ENCODE assay signal across 29 cellular contexts in the genomic region with DNA sequence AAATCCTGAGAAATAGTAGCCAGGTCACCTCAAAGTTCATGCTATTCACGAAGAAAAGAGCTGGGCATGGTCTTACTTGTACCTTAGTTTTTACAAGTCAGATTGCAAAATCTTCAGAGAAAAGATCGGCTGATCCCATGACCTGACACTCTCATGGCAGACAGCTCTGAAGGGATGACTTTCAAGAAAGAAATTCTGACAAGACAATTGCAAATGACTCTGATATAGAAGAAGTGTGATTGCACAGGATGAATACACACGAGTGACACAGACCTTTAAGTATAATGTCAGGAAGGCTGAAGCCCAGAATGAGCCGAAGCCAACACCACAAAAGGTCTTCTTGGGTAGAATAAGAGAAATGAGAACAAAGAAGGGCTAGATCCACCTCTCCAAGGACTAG. TPM values are rescaled to one million over a fixed set of nuclear protein-coding genes. Genes with fewer than 3 reads are reported as not detected.
DNase-seq lines count a peak whose midpoint lies in the region; FAIRE-seq and TF ChIP-seq lines count a peak whose summit lies in the region.
"Had no signal": no experiment of that assay in that cellular context is flagged by ENCODE, and none has a peak within 500 bp of the region (broad histone marks: within the 10 kb centered on the region; RNA-seq: fewer than 3 reads in every experiment).

No MANE protein-coding gene starts in this region.

- no peak overlapping the region for H4K91ac ChIP-seq in neuronal stem cell (ENCODE audit: low read depth, low read length, poor library complexity)

- H2BK5ac ChIP-seq in neuronal stem cell (ENCODE audit: low read length), result no peak overlapping the region

- intact Hi-C loops in testis (cut with DNase I; ENCODE audit: low total_unique reads), result no loop called here

- no peak overlapping the region for H2BK120ac ChIP-seq in neuronal stem cell (ENCODE audit: low read depth, low read length)

- FAIRE-seq in bronchial epithelial cell (lab: Jason Lieb, UNC), result peak; percentile 55
- FAIRE-seq: A204.1, G401.6, GM12891 had no signal

- no CpG with 5 or more reads among the region's 4 CpGs for WGBS in neuronal stem cell (ENCODE audit: extremely low coverage in 2 of 2, insufficient read length in 2 of 2, insufficient replicate concordance in 1 of 2), 2 donors
- WGBS in testis, 2 donors, result 71 to 78% methylated on average over 4 of the region's 4 CpGs

- H3K14ac ChIP-seq in neuronal stem cell (ENCODE audit: low read length), result no peak overlapping the region

- H3K79me1 ChIP-seq in neuronal stem cell (ENCODE audit: low read depth, low read length), result no peaks in the 10 kb centered on the region

- no peak overlapping the region for H2BK15ac ChIP-seq in neuronal stem cell (ENCODE audit: low read length)

- TF ChIP-seq CTCF in bronchial epithelial cell (IDR thresholded peaks at IDR 0.05; ENCODE audit: insufficient read depth, low read length, severe bottlenecking) (no peak), testis (IDR thresholded peaks at IDR 0.05) (no peak)

- peak overlapping the region; percentile 38 for H3K27ac ChIP-seq in neuronal stem cell (replicated peaks; ENCODE audit: low read length)
- no peak overlapping the region for H3K27ac ChIP-seq in testis
- H3K27ac ChIP-seq: BLaER1 had no signal

- no peak for TF ChIP-seq POLR2A in testis (IDR thresholded peaks at IDR 0.05)

- H2AK5ac ChIP-seq in neuronal stem cell (ENCODE audit: low read depth, low read length), result no peak overlapping the region

- H3K9ac ChIP-seq in neuronal stem cell (ENCODE audit: low read depth, low read length, poor library complexity), result no peak overlapping the region
- H3K9ac ChIP-seq: BLaER1 had no signal

- no peak for DNase-seq in bronchial epithelial cell (ENCODE audit: low read depth)
- DNase-seq in ecto neural progenitor cell (ENCODE audit: low spot score), result peak; percentile 9
- peak; percentile 7 for DNase-seq in islet precursor cell
- DNase-seq in neuronal stem cell (ENCODE audit: low spot score), result no peak
- no peak for DNase-seq in G401 (ENCODE audit: low spot score)
- no peak for DNase-seq in NCI-H345 (lab: John Stamatoyannopoulos, UW)
- no peak for DNase-seq in testis
- no peak for DNase-seq in NK-92 treated with Interleukin-12 subunit alpha and Interleukin-12 subunit beta, amount 100 ng/mL, for 24 hours (lab: John Stamatoyannopoulos, UW)
- DNase-seq: 8988T; ACHN; BE2C; C1 segment of cervical spinal cord; CD4-positive, alpha-beta memory T cell; CD4-positive, CD25-positive, alpha-beta regulatory T cell; CD8-positive, alpha-beta memory T cell; COR-L47; DMS 273 treated with DMSO at 0.1 percent for 48 hours; DMS153; DMS53; DMS79; DND-41; EL; GF-D8 had no signal

- H3K27me3 ChIP-seq in bronchial epithelial cell (ENCODE audit: control insufficient read depth, insufficient read depth, low read length) (no peaks in the 10 kb centered on the region), neuronal stem cell (ENCODE audit: control insufficient read depth in 3 of 3, insufficient read depth in 3 of 3, low read depth in 1 of 3, low read length in 3 of 3) (no peaks in the 10 kb centered on the region), testis (no peaks in the 10 kb centered on the region)
- H3K27me3 ChIP-seq: BLaER1 had no signal

- in situ Hi-C loops in G401 (cut with HindIII; ENCODE audit: low sequenced_read_pairs), result no loop called here

- H4K8ac ChIP-seq in neuronal stem cell (ENCODE audit: low read depth, low read length), result no peak overlapping the region

- no peak overlapping the region for H2AFZ ChIP-seq in neuronal stem cell (ENCODE audit: low read length)

- no peak overlapping the region for H3K18ac ChIP-seq in neuronal stem cell (ENCODE audit: low read length)

- no peak overlapping the region for H3K23ac ChIP-seq in neuronal stem cell (ENCODE audit: low read depth, low read length, poor library complexity)

- H3K4me2 ChIP-seq in neuronal stem cell (ENCODE audit: insufficient read depth, low read length, poor library complexity, severe bottlenecking), result no peak overlapping the region
- H3K4me2 ChIP-seq: BLaER1 had no signal

- H3K9me3 ChIP-seq in neuronal stem cell (replicated peaks in 1 of 2; ENCODE audit: control insufficient read depth in 2 of 2, insufficient read depth in 1 of 2, low read depth in 1 of 2, low read length in 2 of 2) (no peaks in the 10 kb centered on the region), testis (no peaks in the 10 kb centered on the region)
- H3K9me3 ChIP-seq: BE2C, BLaER1 had no signal

- H2BK12ac ChIP-seq in neuronal stem cell (ENCODE audit: low read length), result no peak overlapping the region

- peaks cover 10 to 24% of the 10 kb centered on the region in 2 donors for H3K4me1 ChIP-seq in neuronal stem cell (ENCODE audit: control insufficient read depth in 2 of 2, insufficient read depth in 1 of 2, low read depth in 1 of 2, low read length in 2 of 2)
- H3K4me1 ChIP-seq in testis, result no peaks in the 10 kb centered on the region
- H3K4me1 ChIP-seq: BLaER1 had no signal

- H3K4me3 ChIP-seq in bronchial epithelial cell (ENCODE audit: low read depth, low read length) (no peak overlapping the region), neuronal stem cell (ENCODE audit: low read length in 2 of 2) (no peak overlapping the region), testis (no peak overlapping the region)
- H3K4me3 ChIP-seq: BLaER1 had no signal

- H3K36me3 ChIP-seq in bronchial epithelial cell (ENCODE audit: control insufficient read depth, insufficient read depth, low read length) (no peaks in the 10 kb centered on the region), neuronal stem cell (replicated peaks in 1 of 2; ENCODE audit: control insufficient read depth in 2 of 2, insufficient read depth in 2 of 2, low read length in 2 of 2) (no peaks in the 10 kb centered on the region), testis (ENCODE audit: low read depth, missing control alignments) (no peaks in the 10 kb centered on the region)
- H3K36me3 ChIP-seq: BE2C, BLaER1 had no signal

- H3K4ac ChIP-seq in neuronal stem cell (ENCODE audit: low read length), result no peak overlapping the region

RNA-seq across cellular contexts. Expression of a gene that starts 59.4 kb away (rescaled TPM):
- total RNA-seq in bronchial epithelial cell (not detected in 2 replicates), testis (1 to 10 TPM in 1 of 2 donors, under 1 TPM in 1; 0.74 to 2.5 TPM)
- 0.29 TPM for polyA plus RNA-seq in neuronal stem cell (2013, experiment 1 of 2)
- polyA plus RNA-seq in neuronal stem cell (2013, experiment 2 of 2), result 0.29 TPM
- not detected in 2 replicates for total RNA-seq in G401 (2014; rRNA removed; shearing (Covaris generic))
- polyA plus RNA-seq in testis (ENCODE audit: insufficient read depth, low read depth, low replicate concordance), result 2.6 TPM
- total RNA-seq: CD4-positive, alpha-beta memory T cell; CD4-positive, CD25-positive, alpha-beta regulatory T cell; CD8-positive, alpha-beta memory T cell had no signal
- polyA plus RNA-seq: AG04450; CD14-positive monocyte; CD4-positive, alpha-beta memory T cell; CD8-positive, alpha-beta memory T cell had no signal

Comparison
In these comparisons a context has a peak if more than half of its experiments do, and no peak if none do; other contexts are left out.
1. DNase-seq: peak in ecto neural progenitor cell (single experiment) and islet precursor cell (single experiment); none in bronchial epithelial cell (single experiment), neuronal stem cell (single experiment), G401 (single experiment), NCI-H345 (single experiment), testis (single experiment) and NK-92 treated with Interleukin-12 subunit alpha and Interleukin-12 subunit beta, amount 100 ng/mL, for 24 hours (single experiment).